In the genomic region with DNA sequence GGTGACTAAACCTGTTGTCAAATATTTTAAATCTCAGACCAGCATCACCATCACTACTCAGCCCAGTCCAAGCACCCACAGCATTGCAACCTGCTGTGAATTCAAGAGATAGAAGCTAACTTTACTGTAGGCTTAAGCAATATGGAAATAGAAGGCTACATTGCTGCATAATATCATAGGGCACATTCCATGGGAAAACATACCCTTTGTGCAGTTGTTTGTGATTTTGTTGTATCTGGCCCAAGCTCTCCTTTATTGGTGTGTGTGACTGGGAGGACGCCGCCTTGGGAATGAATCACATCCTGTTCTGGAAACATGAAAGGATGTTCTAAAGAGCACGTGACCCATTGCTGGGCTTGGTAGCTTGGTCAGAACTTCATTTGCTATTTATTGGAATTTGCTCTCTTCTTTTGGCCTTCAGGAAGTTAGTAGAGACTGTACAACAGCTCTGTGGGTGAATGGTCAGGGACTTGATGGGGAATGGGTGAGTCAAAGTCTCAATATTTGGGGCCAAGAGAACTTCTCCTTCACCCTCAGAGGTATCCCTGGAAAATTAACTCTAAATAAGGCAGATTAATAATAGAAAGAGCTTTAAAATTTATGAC, we compare ENCODE assay signal across 1 cellular context.
TF ChIP-seq lines count a peak whose summit lies in the region.

No MANE protein-coding gene starts in this region.

TF ChIP-seq in HepG2, 621 proteins besides CTCF, POLR2A, EP300 and RAD21 (continued from another document and continues in another):
- TF ChIP-seq, protein P1, sequence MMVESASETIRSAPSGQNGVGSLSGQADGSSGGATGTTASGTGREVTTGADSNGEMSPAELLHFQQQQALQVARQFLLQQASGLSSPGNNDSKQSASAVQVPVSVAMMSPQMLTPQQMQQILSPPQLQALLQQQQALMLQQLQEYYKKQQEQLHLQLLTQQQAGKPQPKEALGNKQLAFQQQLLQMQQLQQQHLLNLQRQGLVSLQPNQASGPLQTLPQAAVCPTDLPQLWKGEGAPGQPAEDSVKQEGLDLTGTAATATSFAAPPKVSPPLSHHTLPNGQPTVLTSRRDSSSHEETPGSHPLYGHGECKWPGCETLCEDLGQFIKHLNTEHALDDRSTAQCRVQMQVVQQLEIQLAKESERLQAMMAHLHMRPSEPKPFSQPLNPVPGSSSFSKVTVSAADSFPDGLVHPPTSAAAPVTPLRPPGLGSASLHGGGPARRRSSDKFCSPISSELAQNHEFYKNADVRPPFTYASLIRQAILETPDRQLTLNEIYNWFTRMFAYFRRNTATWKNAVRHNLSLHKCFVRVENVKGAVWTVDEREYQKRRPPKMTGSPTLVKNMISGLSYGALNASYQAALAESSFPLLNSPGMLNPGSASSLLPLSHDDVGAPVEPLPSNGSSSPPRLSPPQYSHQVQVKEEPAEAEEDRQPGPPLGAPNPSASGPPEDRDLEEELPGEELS (CRISPR knock-in tag; IDR thresholded peaks at IDR 0.05): peak; percentile 90
- TF ChIP-seq NR2F1 (CRISPR knock-in tag; IDR thresholded peaks at IDR 0.05) (peak; percentile 11 to 43; a peak in 1 of 4 replicates), LCORL (IDR thresholded peaks at IDR 0.05) (no peak; the same call in 1 of the 2 replicates), LCORL (CRISPR knock-in tag; IDR thresholded peaks at IDR 0.05) (peak; percentile 52), ZNF431 (CRISPR knock-in tag; IDR thresholded peaks at IDR 0.05; ENCODE audit: borderline replicate concordance, low read depth) (peak; percentile 94), HNF4G (IDR thresholded peaks at IDR 0.05; ENCODE audit: borderline replicate concordance, low read depth, low read length) (peak; percentile 69; the same call in 1 of the 2 replicates), HNF4G (CRISPR knock-in tag; IDR thresholded peaks at IDR 0.05; ENCODE audit: borderline replicate concordance, low read depth) (peak; percentile 78; the same call in 1 of the 2 replicates), NAIF1 (CRISPR knock-in tag; IDR thresholded peaks at IDR 0.05; ENCODE audit: borderline replicate concordance) (no peak), ZNF746 (CRISPR knock-in tag; IDR thresholded peaks at IDR 0.05) (no peak), ZSCAN29 (CRISPR knock-in tag; conservative IDR thresholded peaks at IDR 0.05) (peak; percentile 90), PITX1 (CRISPR knock-in tag; IDR thresholded peaks at IDR 0.05) (peak; percentile 44), GATA4 (IDR thresholded peaks at IDR 0.05; ENCODE audit: borderline replicate concordance, low read depth) (peak; percentile 78; the same call in 1 of the 2 replicates), ZNF124 (CRISPR knock-in tag; IDR thresholded peaks at IDR 0.05) (no peak), ZNF598 (CRISPR knock-in tag; IDR thresholded peaks at IDR 0.05; ENCODE audit: borderline replicate concordance) (no peak), ZBTB7A (CRISPR knock-in tag; IDR thresholded peaks at IDR 0.05) (no peak), IKZF4 (CRISPR knock-in tag; IDR thresholded peaks at IDR 0.05; ENCODE audit: borderline replicate concordance, low read depth, not compliant biosample characterization) (no peak), MAFG (CRISPR knock-in tag; IDR thresholded peaks at IDR 0.05) (no peak), NR2C2 (CRISPR knock-in tag; IDR thresholded peaks at IDR 0.05; ENCODE audit: borderline replicate concordance) (no peak), CCAR2 (optimal IDR thresholded peaks at IDR 0.05; ENCODE audit: low read depth, low read length) (no peak), TBL1XR1 (IDR thresholded peaks at IDR 0.05; ENCODE audit: borderline replicate concordance, low read length, partially characterized antibody) (no peak), SALL2 (CRISPR knock-in tag; IDR thresholded peaks at IDR 0.05) (peak; percentile 65; the same call in 1 of the 2 replicates), SP4 (CRISPR knock-in tag; IDR thresholded peaks at IDR 0.05) (no peak), ATM (IDR thresholded peaks at IDR 0.05; ENCODE audit: borderline replicate concordance) (no peak), ZFYVE20 (CRISPR knock-in tag; IDR thresholded peaks at IDR 0.05; ENCODE audit: borderline replicate concordance, low read depth) (no peak), KLF15 (CRISPR knock-in tag; IDR thresholded peaks at IDR 0.05; ENCODE audit: borderline replicate concordance) (no peak), PAWR (CRISPR knock-in tag; IDR thresholded peaks at IDR 0.05; ENCODE audit: borderline replicate concordance) (no peak), NKX3-1 (CRISPR knock-in tag; IDR thresholded peaks at IDR 0.05) (peak; percentile 73), ZNF331 (CRISPR knock-in tag; IDR thresholded peaks at IDR 0.05) (peak; percentile 14; the same call in 1 of the 2 replicates)
- TF ChIP-seq, protein P2, sequence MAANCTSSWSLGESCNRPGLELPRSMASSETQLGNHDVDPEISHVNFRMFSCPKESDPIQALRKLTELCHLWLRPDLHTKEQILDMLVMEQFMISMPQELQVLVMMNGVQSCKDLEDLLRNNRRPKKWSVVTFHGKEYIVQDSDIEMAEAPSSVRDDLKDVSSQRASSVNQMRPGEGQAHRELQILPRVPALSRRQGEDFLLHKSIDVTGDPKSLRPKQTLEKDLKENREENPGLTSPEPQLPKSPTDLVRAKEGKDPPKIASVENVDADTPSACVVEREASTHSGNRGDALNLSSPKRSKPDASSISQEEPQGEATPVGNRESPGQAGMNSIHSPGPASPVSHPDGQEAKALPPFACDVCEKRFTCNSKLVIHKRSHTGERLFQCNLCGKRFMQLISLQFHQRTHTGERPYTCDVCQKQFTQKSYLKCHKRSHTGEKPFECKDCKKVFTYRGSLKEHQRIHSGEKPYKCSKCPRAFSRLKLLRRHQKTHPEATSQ (CRISPR knock-in tag; IDR thresholded peaks at IDR 0.05; ENCODE audit: borderline replicate concordance): no peak
- TF ChIP-seq, protein P3, sequence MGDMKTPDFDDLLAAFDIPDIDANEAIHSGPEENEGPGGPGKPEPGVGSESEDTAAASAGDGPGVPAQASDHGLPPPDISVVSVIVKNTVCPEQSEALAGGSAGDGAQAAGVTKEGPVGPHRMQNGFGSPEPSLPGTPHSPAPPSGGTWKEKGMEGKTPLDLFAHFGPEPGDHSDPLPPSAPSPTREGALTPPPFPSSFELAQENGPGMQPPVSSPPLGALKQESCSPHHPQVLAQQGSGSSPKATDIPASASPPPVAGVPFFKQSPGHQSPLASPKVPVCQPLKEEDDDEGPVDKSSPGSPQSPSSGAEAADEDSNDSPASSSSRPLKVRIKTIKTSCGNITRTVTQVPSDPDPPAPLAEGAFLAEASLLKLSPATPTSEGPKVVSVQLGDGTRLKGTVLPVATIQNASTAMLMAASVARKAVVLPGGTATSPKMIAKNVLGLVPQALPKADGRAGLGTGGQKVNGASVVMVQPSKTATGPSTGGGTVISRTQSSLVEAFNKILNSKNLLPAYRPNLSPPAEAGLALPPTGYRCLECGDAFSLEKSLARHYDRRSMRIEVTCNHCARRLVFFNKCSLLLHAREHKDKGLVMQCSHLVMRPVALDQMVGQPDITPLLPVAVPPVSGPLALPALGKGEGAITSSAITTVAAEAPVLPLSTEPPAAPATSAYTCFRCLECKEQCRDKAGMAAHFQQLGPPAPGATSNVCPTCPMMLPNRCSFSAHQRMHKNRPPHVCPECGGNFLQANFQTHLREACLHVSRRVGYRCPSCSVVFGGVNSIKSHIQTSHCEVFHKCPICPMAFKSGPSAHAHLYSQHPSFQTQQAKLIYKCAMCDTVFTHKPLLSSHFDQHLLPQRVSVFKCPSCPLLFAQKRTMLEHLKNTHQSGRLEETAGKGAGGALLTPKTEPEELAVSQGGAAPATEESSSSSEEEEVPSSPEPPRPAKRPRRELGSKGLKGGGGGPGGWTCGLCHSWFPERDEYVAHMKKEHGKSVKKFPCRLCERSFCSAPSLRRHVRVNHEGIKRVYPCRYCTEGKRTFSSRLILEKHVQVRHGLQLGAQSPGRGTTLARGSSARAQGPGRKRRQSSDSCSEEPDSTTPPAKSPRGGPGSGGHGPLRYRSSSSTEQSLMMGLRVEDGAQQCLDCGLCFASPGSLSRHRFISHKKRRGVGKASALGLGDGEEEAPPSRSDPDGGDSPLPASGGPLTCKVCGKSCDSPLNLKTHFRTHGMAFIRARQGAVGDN (CRISPR knock-in tag; IDR thresholded peaks at IDR 0.05): no peak
- TF ChIP-seq, protein P4, sequence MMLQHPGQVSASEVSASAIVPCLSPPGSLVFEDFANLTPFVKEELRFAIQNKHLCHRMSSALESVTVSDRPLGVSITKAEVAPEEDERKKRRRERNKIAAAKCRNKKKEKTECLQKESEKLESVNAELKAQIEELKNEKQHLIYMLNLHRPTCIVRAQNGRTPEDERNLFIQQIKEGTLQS (CRISPR knock-in tag; IDR thresholded peaks at IDR 0.05): peak; percentile 74; the same call in 1 of the 2 replicates
- TF ChIP-seq, protein P5, sequence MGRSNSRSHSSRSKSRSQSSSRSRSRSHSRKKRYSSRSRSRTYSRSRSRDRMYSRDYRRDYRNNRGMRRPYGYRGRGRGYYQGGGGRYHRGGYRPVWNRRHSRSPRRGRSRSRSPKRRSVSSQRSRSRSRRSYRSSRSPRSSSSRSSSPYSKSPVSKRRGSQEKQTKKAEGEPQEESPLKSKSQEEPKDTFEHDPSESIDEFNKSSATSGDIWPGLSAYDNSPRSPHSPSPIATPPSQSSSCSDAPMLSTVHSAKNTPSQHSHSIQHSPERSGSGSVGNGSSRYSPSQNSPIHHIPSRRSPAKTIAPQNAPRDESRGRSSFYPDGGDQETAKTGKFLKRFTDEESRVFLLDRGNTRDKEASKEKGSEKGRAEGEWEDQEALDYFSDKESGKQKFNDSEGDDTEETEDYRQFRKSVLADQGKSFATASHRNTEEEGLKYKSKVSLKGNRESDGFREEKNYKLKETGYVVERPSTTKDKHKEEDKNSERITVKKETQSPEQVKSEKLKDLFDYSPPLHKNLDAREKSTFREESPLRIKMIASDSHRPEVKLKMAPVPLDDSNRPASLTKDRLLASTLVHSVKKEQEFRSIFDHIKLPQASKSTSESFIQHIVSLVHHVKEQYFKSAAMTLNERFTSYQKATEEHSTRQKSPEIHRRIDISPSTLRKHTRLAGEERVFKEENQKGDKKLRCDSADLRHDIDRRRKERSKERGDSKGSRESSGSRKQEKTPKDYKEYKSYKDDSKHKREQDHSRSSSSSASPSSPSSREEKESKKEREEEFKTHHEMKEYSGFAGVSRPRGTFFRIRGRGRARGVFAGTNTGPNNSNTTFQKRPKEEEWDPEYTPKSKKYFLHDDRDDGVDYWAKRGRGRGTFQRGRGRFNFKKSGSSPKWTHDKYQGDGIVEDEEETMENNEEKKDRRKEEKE (IDR thresholded peaks at IDR 0.05): no peak
- TF ChIP-seq, protein P6, sequence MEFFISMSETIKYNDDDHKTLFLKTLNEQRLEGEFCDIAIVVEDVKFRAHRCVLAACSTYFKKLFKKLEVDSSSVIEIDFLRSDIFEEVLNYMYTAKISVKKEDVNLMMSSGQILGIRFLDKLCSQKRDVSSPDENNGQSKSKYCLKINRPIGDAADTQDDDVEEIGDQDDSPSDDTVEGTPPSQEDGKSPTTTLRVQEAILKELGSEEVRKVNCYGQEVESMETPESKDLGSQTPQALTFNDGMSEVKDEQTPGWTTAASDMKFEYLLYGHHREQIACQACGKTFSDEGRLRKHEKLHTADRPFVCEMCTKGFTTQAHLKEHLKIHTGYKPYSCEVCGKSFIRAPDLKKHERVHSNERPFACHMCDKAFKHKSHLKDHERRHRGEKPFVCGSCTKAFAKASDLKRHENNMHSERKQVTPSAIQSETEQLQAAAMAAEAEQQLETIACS (CRISPR knock-in tag; IDR thresholded peaks at IDR 0.05): no peak
- TF ChIP-seq, protein P7, sequence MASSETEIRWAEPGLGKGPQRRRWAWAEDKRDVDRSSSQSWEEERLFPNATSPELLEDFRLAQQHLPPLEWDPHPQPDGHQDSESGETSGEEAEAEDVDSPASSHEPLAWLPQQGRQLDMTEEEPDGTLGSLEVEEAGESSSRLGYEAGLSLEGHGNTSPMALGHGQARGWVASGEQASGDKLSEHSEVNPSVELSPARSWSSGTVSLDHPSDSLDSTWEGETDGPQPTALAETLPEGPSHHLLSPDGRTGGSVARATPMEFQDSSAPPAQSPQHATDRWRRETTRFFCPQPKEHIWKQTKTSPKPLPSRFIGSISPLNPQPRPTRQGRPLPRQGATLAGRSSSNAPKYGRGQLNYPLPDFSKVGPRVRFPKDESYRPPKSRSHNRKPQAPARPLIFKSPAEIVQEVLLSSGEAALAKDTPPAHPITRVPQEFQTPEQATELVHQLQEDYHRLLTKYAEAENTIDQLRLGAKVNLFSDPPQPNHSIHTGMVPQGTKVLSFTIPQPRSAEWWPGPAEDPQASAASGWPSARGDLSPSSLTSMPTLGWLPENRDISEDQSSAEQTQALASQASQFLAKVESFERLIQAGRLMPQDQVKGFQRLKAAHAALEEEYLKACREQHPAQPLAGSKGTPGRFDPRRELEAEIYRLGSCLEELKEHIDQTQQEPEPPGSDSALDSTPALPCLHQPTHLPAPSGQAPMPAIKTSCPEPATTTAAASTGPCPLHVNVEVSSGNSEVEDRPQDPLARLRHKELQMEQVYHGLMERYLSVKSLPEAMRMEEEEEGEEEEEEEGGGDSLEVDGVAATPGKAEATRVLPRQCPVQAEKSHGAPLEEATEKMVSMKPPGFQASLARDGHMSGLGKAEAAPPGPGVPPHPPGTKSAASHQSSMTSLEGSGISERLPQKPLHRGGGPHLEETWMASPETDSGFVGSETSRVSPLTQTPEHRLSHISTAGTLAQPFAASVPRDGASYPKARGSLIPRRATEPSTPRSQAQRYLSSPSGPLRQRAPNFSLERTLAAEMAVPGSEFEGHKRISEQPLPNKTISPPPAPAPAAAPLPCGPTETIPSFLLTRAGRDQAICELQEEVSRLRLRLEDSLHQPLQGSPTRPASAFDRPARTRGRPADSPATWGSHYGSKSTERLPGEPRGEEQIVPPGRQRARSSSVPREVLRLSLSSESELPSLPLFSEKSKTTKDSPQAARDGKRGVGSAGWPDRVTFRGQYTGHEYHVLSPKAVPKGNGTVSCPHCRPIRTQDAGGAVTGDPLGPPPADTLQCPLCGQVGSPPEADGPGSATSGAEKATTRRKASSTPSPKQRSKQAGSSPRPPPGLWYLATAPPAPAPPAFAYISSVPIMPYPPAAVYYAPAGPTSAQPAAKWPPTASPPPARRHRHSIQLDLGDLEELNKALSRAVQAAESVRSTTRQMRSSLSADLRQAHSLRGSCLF (CRISPR knock-in tag; IDR thresholded peaks at IDR 0.05; ENCODE audit: borderline replicate concordance): no peak
- TF ChIP-seq, protein P8, sequence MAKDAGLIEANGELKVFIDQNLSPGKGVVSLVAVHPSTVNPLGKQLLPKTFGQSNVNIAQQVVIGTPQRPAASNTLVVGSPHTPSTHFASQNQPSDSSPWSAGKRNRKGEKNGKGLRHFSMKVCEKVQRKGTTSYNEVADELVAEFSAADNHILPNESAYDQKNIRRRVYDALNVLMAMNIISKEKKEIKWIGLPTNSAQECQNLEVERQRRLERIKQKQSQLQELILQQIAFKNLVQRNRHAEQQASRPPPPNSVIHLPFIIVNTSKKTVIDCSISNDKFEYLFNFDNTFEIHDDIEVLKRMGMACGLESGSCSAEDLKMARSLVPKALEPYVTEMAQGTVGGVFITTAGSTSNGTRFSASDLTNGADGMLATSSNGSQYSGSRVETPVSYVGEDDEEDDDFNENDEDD (CRISPR knock-in tag; IDR thresholded peaks at IDR 0.05; ENCODE audit: borderline replicate concordance): no peak
- TF ChIP-seq, protein P9, sequence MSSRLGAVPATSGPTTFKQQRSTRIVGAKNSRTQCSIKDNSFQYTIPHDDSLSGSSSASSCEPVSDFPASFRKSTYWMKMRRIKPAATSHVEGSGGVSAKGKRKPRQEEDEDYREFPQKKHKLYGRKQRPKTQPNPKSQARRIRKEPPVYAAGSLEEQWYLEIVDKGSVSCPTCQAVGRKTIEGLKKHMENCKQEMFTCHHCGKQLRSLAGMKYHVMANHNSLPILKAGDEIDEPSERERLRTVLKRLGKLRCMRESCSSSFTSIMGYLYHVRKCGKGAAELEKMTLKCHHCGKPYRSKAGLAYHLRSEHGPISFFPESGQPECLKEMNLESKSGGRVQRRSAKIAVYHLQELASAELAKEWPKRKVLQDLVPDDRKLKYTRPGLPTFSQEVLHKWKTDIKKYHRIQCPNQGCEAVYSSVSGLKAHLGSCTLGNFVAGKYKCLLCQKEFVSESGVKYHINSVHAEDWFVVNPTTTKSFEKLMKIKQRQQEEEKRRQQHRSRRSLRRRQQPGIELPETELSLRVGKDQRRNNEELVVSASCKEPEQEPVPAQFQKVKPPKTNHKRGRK (CRISPR knock-in tag; IDR thresholded peaks at IDR 0.05): 0 out of 2 replicates have a peak, but pooled peaks have one; percentile 77
